ENCODE assay signal across 20 cellular contexts in genomic region chrX:9832811-9833210, GRCh38. TPM values are rescaled to one million over a fixed set of nuclear protein-coding genes. Genes with fewer than 3 reads are reported as not detected.
DNase-seq lines count a peak whose midpoint lies in the region; ATAC-seq, FAIRE-seq and TF ChIP-seq lines count a peak whose summit lies in the region.
"Had no signal": no experiment of that assay in that cellular context is flagged by ENCODE, and none has a peak within 500 bp of the region (broad histone marks: within the 10 kb centered on the region; RNA-seq: fewer than 3 reads in every experiment).

No MANE protein-coding gene starts in this region.

- H3K36me3 ChIP-seq in right lobe of liver (no peaks in the 10 kb centered on the region), HepG2 (replicated peaks in 1 of 2; ENCODE audit: control insufficient read depth in 1 of 2, insufficient read depth in 2 of 2, low read length in 2 of 2) (no peaks in the 10 kb centered on the region), upper lobe of left lung (no peaks in the 10 kb centered on the region)

- H3K27me3 ChIP-seq in right lobe of liver: no peaks in the 10 kb centered on the region
- no peaks in the 10 kb centered on the region for H3K27me3 ChIP-seq in HepG2 (ENCODE audit: control insufficient read depth in 1 of 2, insufficient read depth in 2 of 2, low read length in 2 of 2)
- H3K27me3 ChIP-seq in upper lobe of left lung: no peaks in the 10 kb centered on the region

- TF ChIP-seq RAD21 in HepG2 (CRISPR knock-in tag; IDR thresholded peaks at IDR 0.05): no peak

- no peak overlapping the region for H3K9ac ChIP-seq in HepG2 (ENCODE audit: insufficient read depth, low read depth, low read length)
- H3K9ac ChIP-seq: KMS-11 had no signal

- intact Hi-C loops in right lobe of liver (cut with DNase I): no loop called here
- intact Hi-C loops in HepG2 (cut with micrococcal nuclease; ENCODE audit: unreplicated experiment): no loop called here

- POLR2A ChIA-PET in HepG2 (lab: Yijun Ruan, JAX): no interaction called here

- H3K79me2 ChIP-seq in HepG2 (ENCODE audit: insufficient read depth, low read length): no peaks in the 10 kb centered on the region

- TF ChIP-seq POLR2A in right lobe of liver (IDR thresholded peaks at IDR 0.05): no peak
- no peak for TF ChIP-seq POLR2A in HepG2 (IDR thresholded peaks at IDR 0.05; ENCODE audit: insufficient read depth in 1 of 2, low read depth in 2 of 2, low read length in 2 of 2)
- no peak for TF ChIP-seq POLR2A in NB4 (IDR thresholded peaks at IDR 0.05; ENCODE audit: extremely low read depth, insufficient read length)
- TF ChIP-seq POLR2A in upper lobe of left lung (IDR thresholded peaks at IDR 0.05): no peak

- peak; percentile 39 to 55 (median 52) for ATAC-seq in right lobe of liver
- ATAC-seq in HepG2: no peak
- no peak for ATAC-seq in upper lobe of left lung (ENCODE audit: low FRiP score in 2 of 2)
- ATAC-seq in HG03565 (IDR thresholded peaks at IDR 0.05; ENCODE audit: unreplicated experiment): no peak
- no peak for ATAC-seq in HG03175 (IDR thresholded peaks at IDR 0.05; ENCODE audit: unreplicated experiment)
- ATAC-seq: activated naive CD4-positive, alpha-beta T cell treated with anti-CD3 and anti-CD28 coated beads, Interleukin-2, amount 50 U/mL, for 72 hours; esophagus mucosa; PC-3 had no signal

- in situ Hi-C loops in HepG2 (cut with HindIII; ENCODE audit: extremely low pct_ligation_motif_present, low pct_unique_long_range_greater_than_20kb): no loop called here

- CTCF ChIA-PET in HepG2 (lab: Yijun Ruan, JAX; ENCODE audit: low intra/inter-chr PET ratio, low total read pairs): no interaction called here

- H2AFZ ChIP-seq in HepG2 (ENCODE audit: low read length): no peak overlapping the region

- TF ChIP-seq EP300 in HepG2 (IDR thresholded peaks at IDR 0.05; ENCODE audit: low read depth in 2 of 2, low read length in 2 of 2): no peak
- TF ChIP-seq EP300 in HepG2 (CRISPR knock-in tag; IDR thresholded peaks at IDR 0.05; ENCODE audit: borderline replicate concordance): no peak
- no peak for TF ChIP-seq EP300 in upper lobe of left lung (IDR thresholded peaks at IDR 0.05)

- H3K4me3 ChIP-seq in right lobe of liver: no peak overlapping the region
- H3K4me3 ChIP-seq in HepG2 (replicated peaks in 1 of 3; ENCODE audit: insufficient read depth in 1 of 3, low read depth in 2 of 3, low read length in 3 of 3): no peak overlapping the region
- no peak overlapping the region for H3K4me3 ChIP-seq in NB4 (ENCODE audit: low read depth, low read length)
- no peak overlapping the region for H3K4me3 ChIP-seq in upper lobe of left lung
- H3K4me3 ChIP-seq: SK-N-MC had no signal

- no TSS peak for BruUV-seq in HepG2 (replicated peaks; lab: Mats Ljungman, UMichigan)

- 42% methylated on average over 5 of the region's 6 CpGs for WGBS in right lobe of liver (ENCODE audit: insufficient coverage, low coverage, low lambda C conversion rate, missing lambda C conversion rate)
- WGBS in HepG2 (ENCODE audit: low lambda C conversion rate): 100% methylated on average over 4 of the region's 6 CpGs
- 41 to 51% methylated on average over 4 to 6 of the region's 6 CpGs for WGBS in upper lobe of left lung, 2 donors

- no peaks in the 10 kb centered on the region for H3K4me1 ChIP-seq in right lobe of liver
- no peaks in the 10 kb centered on the region for H3K4me1 ChIP-seq in HepG2 (ENCODE audit: insufficient read depth, low read length)
- H3K4me1 ChIP-seq in upper lobe of left lung: peaks cover 0 to 5% (median 0%) of the 10 kb centered on the region in 4 donors

- H3K27ac ChIP-seq in right lobe of liver (no peak overlapping the region), HepG2 (ENCODE audit: extremely low read length, insufficient read depth, low read length) (no peak overlapping the region), upper lobe of left lung (peak overlapping the region in 3 of 4 donors; percentile 21 to 69 (median 35))
- H3K27ac ChIP-seq: KMS-11, SK-N-MC had no signal

- TF ChIP-seq CTCF in right lobe of liver (IDR thresholded peaks at IDR 0.05): no peak
- no peak for TF ChIP-seq CTCF in HepG2 (CRISPR knock-in tag; IDR thresholded peaks at IDR 0.05)
- TF ChIP-seq CTCF in NB4 (IDR thresholded peaks at IDR 0.05; ENCODE audit: low read depth, low read length): no peak
- TF ChIP-seq CTCF in upper lobe of left lung (IDR thresholded peaks at IDR 0.05): no peak

- H3K4me2 ChIP-seq in HepG2 (ENCODE audit: low read depth, low read length): no peak overlapping the region
- H3K4me2 ChIP-seq: KMS-11 had no signal

- FAIRE-seq in HepG2 (lab: Jason Lieb, UNC): no peak

- no peaks in the 10 kb centered on the region for H4K20me1 ChIP-seq in HepG2 (ENCODE audit: insufficient read depth, low read length)

- DNase-seq in right lobe of liver: no peak
- DNase-seq in HepG2 (ENCODE audit: low spot score): no peak
- peak; percentile 50 for DNase-seq in NB4 (ENCODE audit: low read depth)
- peak; percentile 29 for DNase-seq in kidney tubule cell (ENCODE audit: low spot score)
- no peak for DNase-seq in upper lobe of left lung
- no peak for DNase-seq in HCEC 1CT
- DNase-seq: activated CD4-positive, alpha-beta T cell treated with anti-CD3 and anti-CD28 coated beads, Interleukin-2, amount 50 U/mL, for 48 hours; activated T-cell treated with anti-CD3 and anti-CD28 coated beads, Interleukin-2, amount 50 U/mL, for 24 hours; Calu3; islet precursor cell; NCI-H1436 treated with DMSO at 0.1 percent for 48 hours; NCI-H526; PC-3; stimulated activated CD4-positive, alpha-beta T cell treated with anti-CD3 and anti-CD28 coated beads, Interleukin-4, amount 100 ng/mL, for 1 hour had no signal

- no peaks in the 10 kb centered on the region for H3K9me3 ChIP-seq in right lobe of liver
- H3K9me3 ChIP-seq in HepG2 (ENCODE audit: low read length): no peaks in the 10 kb centered on the region
- H3K9me3 ChIP-seq in upper lobe of left lung: no peaks in the 10 kb centered on the region

TF ChIP-seq in HepG2, 621 proteins besides CTCF, POLR2A, EP300 and RAD21 (continues in another document):
- TF ChIP-seq SMC3 (IDR thresholded peaks at IDR 0.05; ENCODE audit: low read length): no peak
- TF ChIP-seq GFI1 (CRISPR knock-in tag; IDR thresholded peaks at IDR 0.05; ENCODE audit: borderline replicate concordance): no peak
- TF ChIP-seq ZFP1 (CRISPR knock-in tag; IDR thresholded peaks at IDR 0.05): no peak
- TF ChIP-seq ZSCAN12 (CRISPR knock-in tag; IDR thresholded peaks at IDR 0.05): no peak
- no peak for TF ChIP-seq ZNF672 (CRISPR knock-in tag; IDR thresholded peaks at IDR 0.05)
- TF ChIP-seq ZSCAN31 (CRISPR knock-in tag; IDR thresholded peaks at IDR 0.05; ENCODE audit: low read depth): no peak
- no peak for TF ChIP-seq ARID3A (IDR thresholded peaks at IDR 0.05; ENCODE audit: low read depth, low read length)

RNA-seq across cellular contexts. Expression of gene SHROOM2, which starts 46.6 kb away (rescaled TPM):
- total RNA-seq in right lobe of liver (1 to 10 TPM; 3.6 to 7.5 (median 3.9) TPM), HepG2 (2016; rRNA removed; fragmentation: Illumina TruSeq; extraction: Trizol) (1.3 and 1.4 TPM in 2 replicates), upper lobe of left lung (10 to 100 TPM in 4 of 6 donors, 1 to 10 TPM in 2; 6.6 to 22.9 (median 11.5) TPM)
- total RNA-seq in HepG2 (2016; cell fraction: cytosol; rRNA removed; fragmentation: Illumina TruSeq; extraction: Trizol; ENCODE audit: low read depth): 0.62 and 0.71 TPM in 2 replicates
- 1.2 and 1.3 TPM in 2 replicates for total RNA-seq in HepG2 (2016; cell fraction: insoluble cytoplasmic fraction; rRNA removed; fragmentation: Illumina TruSeq; extraction: Trizol)
- 0.68 and 0.90 TPM in 2 replicates for total RNA-seq in HepG2 (2016; cell fraction: membrane; rRNA removed; fragmentation: Illumina TruSeq; extraction: Trizol)
- 1.8 and 2.1 TPM in 2 replicates for total RNA-seq in HepG2 (2016; cell fraction: nucleus; rRNA removed; fragmentation: Illumina TruSeq; extraction: Trizol)
- polyA plus RNA-seq in HepG2 (2011; rRNA removed): 0.92 and 0.97 TPM in 2 replicates
- polyA plus RNA-seq in HepG2 (2011; cell fraction: cytosol; rRNA removed): 0.56 and 0.71 TPM in 2 replicates
- 2.5 TPM in 2 replicates for polyA plus RNA-seq in HepG2 (2011; cell fraction: nucleus; rRNA removed)
- 2.4 and 2.5 TPM in 2 replicates for polyA plus RNA-seq in HepG2 (2012)
- polyA plus RNA-seq in HepG2 (2016; cell fraction: cytosol; fragmentation: Illumina TruSeq; extraction: Trizol; ENCODE audit: low read depth): 0.08 TPM in 2 replicates
- 1.2 and 1.3 TPM in 2 replicates for polyA plus RNA-seq in HepG2 (2016; cell fraction: insoluble cytoplasmic fraction; fragmentation: Illumina TruSeq; extraction: Trizol; ENCODE audit: low read depth)
- polyA plus RNA-seq in HepG2 (2016; cell fraction: membrane; fragmentation: Illumina TruSeq; extraction: Trizol; ENCODE audit: low read depth): 0.15 and 0.20 TPM in 2 replicates
- polyA plus RNA-seq in HepG2 (2016; cell fraction: nucleus; fragmentation: Illumina TruSeq; extraction: Trizol; ENCODE audit: insufficient read depth, low read depth): 1.9 and 2.3 TPM in 2 replicates
- polyA minus RNA-seq in HepG2 (2011; rRNA and poly(A)+ RNA removed; ENCODE audit: low replicate concordance): 2.5 TPM in 1 of 2 replicates, not detected in the other
- 1.7 and 1.8 TPM in 2 replicates for polyA minus RNA-seq in HepG2 (2011; cell fraction: cytosol; rRNA and poly(A)+ RNA removed)
- polyA minus RNA-seq in HepG2 (2011; cell fraction: nucleus; rRNA and poly(A)+ RNA removed): 3.1 and 3.2 TPM in 2 replicates
- total RNA-seq: activated naive CD4-positive, alpha-beta T cell treated with anti-CD3 and anti-CD28 coated beads, Interleukin-2, amount 50 U/mL, for 72 hours had no signal

Comparison
In these comparisons a context has a peak if more than half of its experiments do, and no peak if none do; other contexts are left out.
1. ATAC-seq: peak in right lobe of liver (4 of 4); none in HepG2 (single experiment), upper lobe of left lung (0 of 2), HG03565 (single experiment) and HG03175 (single experiment).
2. DNase-seq: peak in NB4 (single experiment) and kidney tubule cell (single experiment); none in right lobe of liver (0 of 3), HepG2 (single experiment), upper lobe of left lung (0 of 2) and HCEC 1CT (single experiment).
3. H3K27ac ChIP-seq: peak in upper lobe of left lung (3 of 4); none in right lobe of liver (0 of 3) and HepG2 (single experiment).